9 cellular contexts compared by ENCODE assay signal in genomic region chr1:117821782-117822447, GRCh38.
DNase-seq lines count a peak whose midpoint lies in the region; ATAC-seq and TF ChIP-seq lines count a peak whose summit lies in the region.
"Had no signal": no experiment of that assay in that cellular context is flagged by ENCODE, and none has a peak within 500 bp of the region (broad histone marks: within the 10 kb centered on the region; RNA-seq: fewer than 3 reads in every experiment).

No MANE protein-coding gene starts in this region.

- H3K9me3 Mint-ChIP-seq in activated CD8-positive, alpha-beta memory T cell treated with anti-CD3 and anti-CD28 coated beads, Interleukin-2, amount 10 ng/mL, durations not matched to agents 7 days and 5 days (ENCODE audit: low read depth) = peaks cover 7% of the 10 kb centered on the region

- no peak overlapping the region for H3K4me3 Mint-ChIP-seq in activated CD8-positive, alpha-beta memory T cell treated with anti-CD3 and anti-CD28 coated beads, Interleukin-2, amount 10 ng/mL, durations not matched to agents 7 days and 5 days

- H3K27me3 ChIP-seq in BJ (ENCODE audit: control insufficient read depth, insufficient read depth, low read length) = no peaks in the 10 kb centered on the region

- no peak for ATAC-seq in activated CD8-positive, alpha-beta memory T cell treated with anti-CD3 and anti-CD28 coated beads, Interleukin-2, amount 10 ng/mL, durations not matched to agents 7 days and 5 days
- no peak for ATAC-seq in HG03354 (IDR thresholded peaks at IDR 0.05; ENCODE audit: poor library complexity, severe bottlenecking, unreplicated experiment)

- peak; percentile 75 for DNase-seq in BJ (ENCODE audit: low read depth)
- peak; percentile 50 for DNase-seq in NCI-H460 (ENCODE audit: extremely low read depth, low read depth)
- DNase-seq in dermis microvascular lymphatic vessel endothelial cell (ENCODE audit: low read depth in 2 of 2) = peak; percentile 97 to 100
- peak; percentile 60 for DNase-seq in mucosa of gallbladder (ENCODE audit: low spot score)
- no peak for DNase-seq in activated CD8-positive, alpha-beta memory T cell treated with anti-CD3 and anti-CD28 coated beads, Interleukin-2, amount 10 ng/mL, durations not matched to agents 7 days and 5 days
- DNase-seq in MV-4-11 (lab: John Stamatoyannopoulos, UW) = no peak
- DNase-seq in NCI-H146 (lab: John Stamatoyannopoulos, UW) = no peak
- DNase-seq: NCI-H2171 treated with DMSO at 0.1 percent for 48 hours had no signal

- peaks cover 4% of the 10 kb centered on the region for H3K27me3 Mint-ChIP-seq in activated CD8-positive, alpha-beta memory T cell treated with anti-CD3 and anti-CD28 coated beads, Interleukin-2, amount 10 ng/mL, durations not matched to agents 7 days and 5 days

- no peak for TF ChIP-seq CTCF in BJ (IDR thresholded peaks at IDR 0.05; ENCODE audit: insufficient read depth, low read depth, low read length)

- CTCF ChIA-PET in BJ (lab: Yijun Ruan, JAX) = interaction anchor here (0.6 to 1.9 kb wide), 5 partner anchors 9 to 74 kb away, joined by 3 to 7 read pairs (median 5); no protein-coding TSS in a partner anchor
- CTCF ChIA-PET in activated CD8-positive, alpha-beta memory T cell treated with anti-CD3 and anti-CD28 coated beads, Interleukin-2, amount 10 ng/mL, durations not matched to agents 7 days and 5 days (lab: Charles Lee) = no interaction called here

- no peaks in the 10 kb centered on the region for H3K4me1 Mint-ChIP-seq in activated CD8-positive, alpha-beta memory T cell treated with anti-CD3 and anti-CD28 coated beads, Interleukin-2, amount 10 ng/mL, durations not matched to agents 7 days and 5 days

- no peaks in the 10 kb centered on the region for H3K36me3 ChIP-seq in BJ (ENCODE audit: control insufficient read depth, insufficient read depth, low read length)

- no peak overlapping the region for H3K27ac Mint-ChIP-seq in activated CD8-positive, alpha-beta memory T cell treated with anti-CD3 and anti-CD28 coated beads, Interleukin-2, amount 10 ng/mL, durations not matched to agents 7 days and 5 days

- no peak overlapping the region for H3K4me3 ChIP-seq in BJ (ENCODE audit: low read depth, low read length)

- POLR2A ChIA-PET in BJ (lab: Charles Lee) = no interaction called here

- H3K36me3 Mint-ChIP-seq in activated CD8-positive, alpha-beta memory T cell treated with anti-CD3 and anti-CD28 coated beads, Interleukin-2, amount 10 ng/mL, durations not matched to agents 7 days and 5 days = no peaks in the 10 kb centered on the region

Comparison
In these comparisons a context has a peak if more than half of its experiments do, and no peak if none do; other contexts are left out.
1. DNase-seq: peak in BJ (single experiment), NCI-H460 (single experiment), dermis microvascular lymphatic vessel endothelial cell (2 of 2) and mucosa of gallbladder (single experiment); none in activated CD8-positive, alpha-beta memory T cell treated with anti-CD3 and anti-CD28 coated beads, Interleukin-2, amount 10 ng/mL, durations not matched to agents 7 days and 5 days (single experiment), MV-4-11 (single experiment) and NCI-H146 (single experiment).